28 cellular contexts compared by ENCODE assay signal in genomic region chr13:102012299-102013293, GRCh38.
DNase-seq lines count a peak whose midpoint lies in the region; ATAC-seq and TF ChIP-seq lines count a peak whose summit lies in the region.
"Had no signal": no experiment of that assay in that cellular context is flagged by ENCODE, and none has a peak within 500 bp of the region (broad histone marks: within the 10 kb centered on the region; RNA-seq: fewer than 3 reads in every experiment).

No MANE protein-coding gene starts in this region.

- no peak for TF ChIP-seq POLR2A in tibial nerve (IDR thresholded peaks at IDR 0.05)

- no peaks in the 10 kb centered on the region for H3K27me3 Mint-ChIP-seq in activated naive CD8-positive, alpha-beta T cell treated with anti-CD3 and anti-CD28 coated beads, Interleukin-2, amount 10 ng/mL, durations not matched to agents 7 days and 5 days
- H3K27me3 Mint-ChIP-seq in activated naive CD8-positive, alpha-beta T cell treated with anti-CD3 and anti-CD28 coated beads for 36 hours: no peaks in the 10 kb centered on the region
- H3K27me3 Mint-ChIP-seq: activated CD4-positive, alpha-beta T cell treated with anti-CD3 and anti-CD28 coated beads, Interleukin-2, amount 10 ng/mL, durations not matched to agents 24 days and 14 days; stimulated activated naive CD8-positive, alpha-beta T cell treated with anti-CD3 and anti-CD28 coated beads, Interleukin-15, amount 100 ng/mL, for 72 hours had no signal

- H3K9me3 Mint-ChIP-seq in activated naive CD8-positive, alpha-beta T cell treated with anti-CD3 and anti-CD28 coated beads, Interleukin-2, amount 10 ng/mL, durations not matched to agents 7 days and 5 days: peaks cover under 1% of the 10 kb centered on the region
- peaks cover 8% of the 10 kb centered on the region for H3K9me3 Mint-ChIP-seq in activated naive CD8-positive, alpha-beta T cell treated with anti-CD3 and anti-CD28 coated beads for 36 hours
- H3K9me3 Mint-ChIP-seq: activated CD4-positive, alpha-beta T cell treated with anti-CD3 and anti-CD28 coated beads, Interleukin-2, amount 10 ng/mL, durations not matched to agents 24 days and 14 days had no signal

- H3K9me3 ChIP-seq in heart right ventricle: peaks cover 0 to 13% (median 8%) of the 10 kb centered on the region in 11 donors
- peaks cover 8% of the 10 kb centered on the region for H3K9me3 ChIP-seq in psoas muscle
- peaks cover 4% of the 10 kb centered on the region for H3K9me3 ChIP-seq in upper lobe of right lung
- peaks cover 0 to 12% (median 4%) of the 10 kb centered on the region in 4 donors for H3K9me3 ChIP-seq in tibial nerve
- H3K9me3 ChIP-seq: uterus had no signal

- peak overlapping the region; percentile 56 for H3K27ac Mint-ChIP-seq in activated naive CD8-positive, alpha-beta T cell treated with anti-CD3 and anti-CD28 coated beads, Interleukin-2, amount 10 ng/mL, durations not matched to agents 7 days and 5 days
- no peak overlapping the region for H3K27ac Mint-ChIP-seq in activated naive CD8-positive, alpha-beta T cell treated with anti-CD3 and anti-CD28 coated beads for 36 hours
- H3K27ac Mint-ChIP-seq: activated CD4-positive, alpha-beta T cell treated with anti-CD3 and anti-CD28 coated beads, Interleukin-2, amount 10 ng/mL, durations not matched to agents 24 days and 14 days; nephron progenitor cell; stimulated activated naive CD8-positive, alpha-beta T cell treated with anti-CD3 and anti-CD28 coated beads, Interleukin-15, amount 100 ng/mL, for 72 hours; T-helper 2 cell treated with Interferon-gamma antibody and Interleukin-4, amounts not matched to agents 5 μg/mL and 100 μg/mL, for 36 hours had no signal

- H3K36me3 ChIP-seq in heart right ventricle (no peaks in the 10 kb centered on the region), psoas muscle (ENCODE audit: insufficient read depth in 1 of 2, low read depth in 1 of 2) (no peaks in the 10 kb centered on the region), upper lobe of right lung (no peaks in the 10 kb centered on the region), tibial nerve (no peaks in the 10 kb centered on the region)
- H3K36me3 ChIP-seq: BE2C, uterus had no signal

- no peak overlapping the region for H3K4me3 Mint-ChIP-seq in activated naive CD8-positive, alpha-beta T cell treated with anti-CD3 and anti-CD28 coated beads, Interleukin-2, amount 10 ng/mL, durations not matched to agents 7 days and 5 days
- no peak overlapping the region for H3K4me3 Mint-ChIP-seq in activated naive CD8-positive, alpha-beta T cell treated with anti-CD3 and anti-CD28 coated beads for 36 hours
- H3K4me3 Mint-ChIP-seq: activated CD4-positive, alpha-beta T cell treated with anti-CD3 and anti-CD28 coated beads, Interleukin-2, amount 10 ng/mL, durations not matched to agents 24 days and 14 days; nephron progenitor cell; stimulated activated naive CD8-positive, alpha-beta T cell treated with anti-CD3 and anti-CD28 coated beads, Interleukin-15, amount 100 ng/mL, for 72 hours; T-helper 2 cell treated with Interferon-gamma antibody and Interleukin-4, amounts not matched to agents 5 μg/mL and 100 μg/mL, for 36 hours had no signal

- no peak for DNase-seq in activated naive CD8-positive, alpha-beta T cell treated with anti-CD3 and anti-CD28 coated beads, Interleukin-2, amount 10 ng/mL, durations not matched to agents 7 days and 5 days
- no peak for DNase-seq in activated naive CD8-positive, alpha-beta T cell treated with anti-CD3 and anti-CD28 coated beads for 36 hours
- DNase-seq in heart right ventricle (peak; percentile 17 to 66), psoas muscle (peak; percentile 9 to 63), upper lobe of right lung (no peak), tibial nerve (ENCODE audit: low spot score in 2 of 2) (no peak)
- no peak for DNase-seq in stimulated activated naive CD4-positive, alpha-beta T cell (lab: John Stamatoyannopoulos, UW)
- DNase-seq: activated CD4-positive, alpha-beta T cell treated with anti-CD3 and anti-CD28 coated beads, Interleukin-2, amount 10 ng/mL, durations not matched to agents 24 days and 14 days; activated naive CD4-positive, alpha-beta T cell treated with Interleukin-2 at 50 U/mL for 16 hours; activated T-cell treated with anti-CD3 and anti-CD28 coated beads, Interleukin-2, amount 50 U/mL, for 48 hours; amniotic stem cell; BE2C; DMS53; GDM1; GOT3; head of caudate nucleus; KBM-7; left colon; MM.1S; NCI-H1694; nephron progenitor cell; OCI-M1; stimulated activated naive CD8-positive, alpha-beta T cell treated with anti-CD3 and anti-CD28 coated beads, Interleukin-15, amount 100 ng/mL, for 72 hours; uterus had no signal

- POLR2A ChIA-PET in activated naive CD8-positive, alpha-beta T cell treated with anti-CD3 and anti-CD28 coated beads, Interleukin-2, amount 10 ng/mL, durations not matched to agents 7 days and 5 days (lab: Charles Lee): no interaction called here

- H3K4me3 ChIP-seq in heart right ventricle (peak overlapping the region in 3 of 10 donors; percentile 15 to 20 (median 19)), psoas muscle (peak overlapping the region; percentile 8), upper lobe of right lung (no peak overlapping the region), tibial nerve (no peak overlapping the region)
- H3K4me3 ChIP-seq: uterus had no signal

- no peaks in the 10 kb centered on the region for H3K36me3 Mint-ChIP-seq in activated naive CD8-positive, alpha-beta T cell treated with anti-CD3 and anti-CD28 coated beads, Interleukin-2, amount 10 ng/mL, durations not matched to agents 7 days and 5 days
- H3K36me3 Mint-ChIP-seq in activated naive CD8-positive, alpha-beta T cell treated with anti-CD3 and anti-CD28 coated beads for 36 hours: no peaks in the 10 kb centered on the region

- 32 to 33% methylated on average over 7 of the region's 7 CpGs for WGBS in heart right ventricle, 2 donors
- WGBS in psoas muscle, 3 donors: 31 to 65% (median 39%) methylated on average over 7 of the region's 7 CpGs
- WGBS in tibial nerve, 2 donors: 64 to 68% methylated on average over 7 of the region's 7 CpGs

- H3K4me1 ChIP-seq in heart right ventricle (peaks cover 0 to 40% (median 16%) of the 10 kb centered on the region in 9 donors), psoas muscle (no peaks in the 10 kb centered on the region), upper lobe of right lung (no peaks in the 10 kb centered on the region), tibial nerve (no peaks in the 10 kb centered on the region)
- H3K4me1 ChIP-seq: BE2C, parathyroid adenoma, uterus had no signal

- TF ChIP-seq CTCF in heart right ventricle (IDR thresholded peaks at IDR 0.05): no peak
- no peak for TF ChIP-seq CTCF in psoas muscle (IDR thresholded peaks at IDR 0.05)
- TF ChIP-seq CTCF in upper lobe of right lung (IDR thresholded peaks at IDR 0.05): no peak
- TF ChIP-seq CTCF in tibial nerve (IDR thresholded peaks at IDR 0.05): no peak

- H3K27ac ChIP-seq in heart right ventricle: peak overlapping the region; percentile 60 to 92 (median 84)
- peak overlapping the region; percentile 76 for H3K27ac ChIP-seq in psoas muscle
- H3K27ac ChIP-seq in upper lobe of right lung: peak overlapping the region; percentile 18
- no peak overlapping the region for H3K27ac ChIP-seq in tibial nerve
- H3K27ac ChIP-seq: parathyroid adenoma, uterus, VCaP had no signal

- H3K4me1 Mint-ChIP-seq in activated naive CD8-positive, alpha-beta T cell treated with anti-CD3 and anti-CD28 coated beads, Interleukin-2, amount 10 ng/mL, durations not matched to agents 7 days and 5 days: no peaks in the 10 kb centered on the region
- H3K4me1 Mint-ChIP-seq in activated naive CD8-positive, alpha-beta T cell treated with anti-CD3 and anti-CD28 coated beads for 36 hours: no peaks in the 10 kb centered on the region
- H3K4me1 Mint-ChIP-seq: activated CD4-positive, alpha-beta T cell treated with anti-CD3 and anti-CD28 coated beads, Interleukin-2, amount 10 ng/mL, durations not matched to agents 24 days and 14 days; nephron progenitor cell; stimulated activated naive CD8-positive, alpha-beta T cell treated with anti-CD3 and anti-CD28 coated beads, Interleukin-15, amount 100 ng/mL, for 72 hours had no signal

- intact Hi-C loops in heart right ventricle (cut with DNase I) (loop anchor here in 2 of 10 donors (5.0 to 10.0 kb wide), 2 partner anchors 72 to 75 kb away; no protein-coding TSS in a partner anchor), psoas muscle (cut with DNase I) (no loop called here), upper lobe of right lung (cut with DNase I) (no loop called here)

- no peak for ATAC-seq in activated naive CD8-positive, alpha-beta T cell treated with anti-CD3 and anti-CD28 coated beads, Interleukin-2, amount 10 ng/mL, durations not matched to agents 7 days and 5 days (ENCODE audit: low read depth)
- peak; percentile 90 to 99 (median 98) for ATAC-seq in heart right ventricle
- peak; percentile 89 to 99 (median 96) for ATAC-seq in psoas muscle
- ATAC-seq in upper lobe of right lung: peak; percentile 29
- ATAC-seq in GM18520 (IDR thresholded peaks at IDR 0.05; ENCODE audit: unreplicated experiment): no peak
- ATAC-seq: left colon; stimulated activated naive CD8-positive, alpha-beta T cell treated with anti-CD3 and anti-CD28 coated beads, Interleukin-15, amount 100 ng/mL, for 72 hours had no signal

- TF ChIP-seq EP300 in tibial nerve (IDR thresholded peaks at IDR 0.05): no peak

- H3K27me3 ChIP-seq in heart right ventricle (no peaks in the 10 kb centered on the region), psoas muscle (ENCODE audit: insufficient read depth in 3 of 3, low read length in 2 of 3) (no peaks in the 10 kb centered on the region), upper lobe of right lung (no peaks in the 10 kb centered on the region), tibial nerve (no peaks in the 10 kb centered on the region)
- H3K27me3 ChIP-seq: BE2C, uterus had no signal

Comparison
In these comparisons a context has a peak if more than half of its experiments do, and no peak if none do; other contexts are left out.
1. ATAC-seq: peak in heart right ventricle (8 of 8), psoas muscle (4 of 4) and upper lobe of right lung (single experiment); none in activated naive CD8-positive, alpha-beta T cell treated with anti-CD3 and anti-CD28 coated beads, Interleukin-2, amount 10 ng/mL, durations not matched to agents 7 days and 5 days (single experiment) and GM18520 (single experiment).
2. DNase-seq: peak in heart right ventricle (2 of 2) and psoas muscle (2 of 2); none in activated naive CD8-positive, alpha-beta T cell treated with anti-CD3 and anti-CD28 coated beads, Interleukin-2, amount 10 ng/mL, durations not matched to agents 7 days and 5 days (single experiment), activated naive CD8-positive, alpha-beta T cell treated with anti-CD3 and anti-CD28 coated beads for 36 hours (single experiment), upper lobe of right lung (single experiment), tibial nerve (0 of 2) and stimulated activated naive CD4-positive, alpha-beta T cell (0 of 6).
3. H3K27ac ChIP-seq: peak in heart right ventricle (10 of 10), psoas muscle (single experiment) and upper lobe of right lung (single experiment); none in tibial nerve (0 of 4).